In genomic region chr10:35641430-35642015, GRCh38 we compare ENCODE assay signal across 8 cellular contexts. TPM values are rescaled to one million over a fixed set of nuclear protein-coding genes. Genes with fewer than 3 reads are reported as not detected.
DNase-seq lines count a peak whose midpoint lies in the region; ATAC-seq, FAIRE-seq and TF ChIP-seq lines count a peak whose summit lies in the region.

No MANE protein-coding gene starts in this region.

- H3K36me3 ChIP-seq in CD8-positive, alpha-beta memory T cell (ENCODE audit: insufficient read depth, low read length), result no peaks in the 10 kb centered on the region
- no peaks in the 10 kb centered on the region for H3K36me3 ChIP-seq in osteoblast (ENCODE audit: insufficient read depth, low read length)

- H3K4me1 ChIP-seq in CD8-positive, alpha-beta memory T cell (ENCODE audit: insufficient read depth, low read length), result peaks cover 13% of the 10 kb centered on the region
- H3K4me1 ChIP-seq in osteoblast (ENCODE audit: insufficient read depth, low read length), result peaks cover 29% of the 10 kb centered on the region

- H3K36me3 Mint-ChIP-seq in CD8-positive, alpha-beta memory T cell, result no peaks in the 10 kb centered on the region

- POLR2A ChIA-PET in CD8-positive, alpha-beta memory T cell (lab: Charles Lee), result interaction anchor here (0.6 kb wide), 1 partner anchor 445 kb away, joined by 7 read pairs; no protein-coding TSS in a partner anchor

- H3K79me2 ChIP-seq in osteoblast (ENCODE audit: insufficient read depth, low read length), result peaks cover 14% of the 10 kb centered on the region

- H3K4me3 ChIP-seq in CD8-positive, alpha-beta memory T cell (ENCODE audit: low read length), result peak overlapping the region; percentile 74
- peak overlapping the region; percentile 73 for H3K4me3 ChIP-seq in WI38 (ENCODE audit: low read depth, low read length)
- H3K4me3 ChIP-seq in fibroblast of the aortic adventitia (ENCODE audit: low read depth, low read length), result peak overlapping the region; percentile 84
- peak overlapping the region; percentile 80 for H3K4me3 ChIP-seq in osteoblast (ENCODE audit: insufficient read depth, low read length)

- TF ChIP-seq CTCF in WI38 (IDR thresholded peaks at IDR 0.05; ENCODE audit: low read depth, low read length) (no peak), fibroblast of the aortic adventitia (IDR thresholded peaks at IDR 0.05; ENCODE audit: insufficient read depth, low read length) (no peak), osteoblast (IDR thresholded peaks at IDR 0.05; ENCODE audit: extremely low read depth, low read depth, low read length) (no peak)

- no peaks in the 10 kb centered on the region for H4K20me1 ChIP-seq in osteoblast (ENCODE audit: insufficient read depth, low read length)

- peak overlapping the region; percentile 98 for H3K4me2 ChIP-seq in osteoblast (ENCODE audit: insufficient read depth, low read length)

- peak; percentile 13 for ATAC-seq in HG03139 (IDR thresholded peaks at IDR 0.05; ENCODE audit: unreplicated experiment)

- H3K27ac ChIP-seq in CD8-positive, alpha-beta memory T cell (ENCODE audit: low read depth, low read length), result no peak overlapping the region
- no peak overlapping the region for H3K27ac ChIP-seq in osteoblast (ENCODE audit: low read depth, low read length)

- no peak for FAIRE-seq in GM19239 (lab: Jason Lieb, UNC)

- H3K27me3 Mint-ChIP-seq in CD8-positive, alpha-beta memory T cell, result peaks cover 19 to 44% of the 10 kb centered on the region in 2 donors

- H3K4me3 Mint-ChIP-seq in CD8-positive, alpha-beta memory T cell, result peak overlapping the region; percentile 74 to 90 (median 84)

- peak overlapping the region; percentile 97 for H2AFZ ChIP-seq in osteoblast (ENCODE audit: low read length)

- no peaks in the 10 kb centered on the region for H3K9me3 ChIP-seq in CD8-positive, alpha-beta memory T cell (ENCODE audit: low read length)
- no peaks in the 10 kb centered on the region for H3K9me3 ChIP-seq in osteoblast (ENCODE audit: low read depth, low read length)

- DNase-seq in CD8-positive, alpha-beta memory T cell, result peak in 1 of 5 donors; percentile 1
- DNase-seq in GM19239 (ENCODE audit: insufficient read length, low spot score) (peak; percentile 39), fibroblast of the aortic adventitia (ENCODE audit: low read depth) (peak; percentile 37), osteoblast (ENCODE audit: insufficient read length, low spot score, missing footprints) (peak; percentile 96), NCI-H524 (lab: John Stamatoyannopoulos, UW) (no peak)
- DNase-seq in effector CD4-positive, alpha-beta T cell, result no peak

- no peak overlapping the region for H3K27ac Mint-ChIP-seq in CD8-positive, alpha-beta memory T cell

- H3K27me3 ChIP-seq in CD8-positive, alpha-beta memory T cell (ENCODE audit: insufficient read depth, low read length, poor library complexity, severe bottlenecking), result peaks cover 11% of the 10 kb centered on the region
- H3K27me3 ChIP-seq in osteoblast (ENCODE audit: insufficient read depth, low read length), result no peaks in the 10 kb centered on the region

- H3K4me1 Mint-ChIP-seq in CD8-positive, alpha-beta memory T cell, result peaks cover 19 to 37% (median 24%) of the 10 kb centered on the region in 3 donors

- CTCF ChIA-PET in CD8-positive, alpha-beta memory T cell (lab: Charles Lee), result no interaction called here

- H3K9me3 Mint-ChIP-seq in CD8-positive, alpha-beta memory T cell, result no peaks in the 10 kb centered on the region

RNA-seq across cellular contexts. Expression of gene FZD8, which starts 0.6 kb away (rescaled TPM):
- under 1 TPM; 0.50 to 0.55 TPM for total RNA-seq in CD8-positive, alpha-beta memory T cell
- polyA plus RNA-seq in CD8-positive, alpha-beta memory T cell, result not detected
- 8.8 and 15.4 TPM in 2 replicates for total RNA-seq in fibroblast of the aortic adventitia (ENCODE audit: low replicate concordance)
- total RNA-seq in osteoblast, result 15.2 and 21.8 TPM in 2 replicates

RNA-seq across cellular contexts. Expression of gene GJD4, which starts 36.4 kb away (rescaled TPM):
- total RNA-seq in CD8-positive, alpha-beta memory T cell, result not detected
- not detected for polyA plus RNA-seq in CD8-positive, alpha-beta memory T cell
- 0.09 TPM in 1 of 2 replicates, not detected in the other for total RNA-seq in fibroblast of the aortic adventitia (ENCODE audit: low replicate concordance)
- under 0.01 TPM in 1 of 2 replicates, not detected in the other for total RNA-seq in osteoblast

Comparison
In these comparisons a context has a peak if more than half of its experiments do, and no peak if none do; other contexts are left out.
1. DNase-seq: peak in GM19239 (single experiment), fibroblast of the aortic adventitia (single experiment) and osteoblast (single experiment); none in NCI-H524 (0 of 2) and effector CD4-positive, alpha-beta T cell (single experiment).
2. Peak in every context shown above with its lines, with median percentiles within 50 percentile points of each other: H3K4me3 ChIP-seq.